Comparison of ENCODE assay signal across 19 cellular contexts in the genomic region with DNA sequence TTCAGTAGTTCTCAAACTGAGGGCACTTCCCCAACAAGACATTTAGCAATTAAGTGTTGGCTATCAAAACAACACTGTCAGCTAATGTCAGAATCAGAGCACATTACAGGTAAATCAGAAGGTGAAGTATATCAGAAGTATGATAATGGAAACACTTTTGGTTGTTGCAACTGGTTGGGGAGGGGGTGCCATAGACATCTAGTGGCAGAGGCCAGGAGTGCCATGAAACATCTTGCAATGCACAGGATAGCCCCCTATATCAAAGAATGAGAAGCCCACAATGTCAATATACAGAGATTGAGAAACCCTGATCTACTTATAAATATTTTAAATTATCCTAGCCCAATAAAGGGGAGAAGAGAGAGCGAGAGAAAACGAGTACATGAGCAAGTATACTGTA. TPM values are rescaled to one million over a fixed set of nuclear protein-coding genes. Genes with fewer than 3 reads are reported as not detected.
DNase-seq lines count a peak whose midpoint lies in the region; ATAC-seq and TF ChIP-seq lines count a peak whose summit lies in the region.
"Had no signal": no experiment of that assay in that cellular context is flagged by ENCODE, and none has a peak within 500 bp of the region (broad histone marks: within the 10 kb centered on the region; RNA-seq: fewer than 3 reads in every experiment).

No MANE protein-coding gene starts in this region.

- H3K27me3 ChIP-seq in SK-N-SH (ENCODE audit: insufficient read depth): no peaks in the 10 kb centered on the region
- no peaks in the 10 kb centered on the region for H3K27me3 ChIP-seq in HCT116 (ENCODE audit: insufficient read depth, low read length)
- no peaks in the 10 kb centered on the region for H3K27me3 ChIP-seq in WERI-Rb-1 (ENCODE audit: insufficient read depth, low read depth, severe bottlenecking)
- H3K27me3 ChIP-seq in MM.1S (replicated peaks; ENCODE audit: insufficient read depth, low read length): no peaks in the 10 kb centered on the region
- H3K27me3 ChIP-seq: BLaER1 treated with 17β-estradiol and CSF1 and Interleukin-3, amounts not matched to agents 10 nM and 100 nM; uterus had no signal

- TF ChIP-seq CTCF in SK-N-SH (IDR thresholded peaks at IDR 0.05): no peak
- peak in 2 of 3 experiments; percentile 18 to 25; a peak in 2 of 6 replicates for TF ChIP-seq CTCF in HCT116 (IDR thresholded peaks at IDR 0.05 in 2 of 3, conservative IDR thresholded peaks at IDR 0.05 in 1 of 3; ENCODE audit: borderline replicate concordance in 1 of 3, insufficient read depth in 1 of 3, low read depth in 2 of 3, low read length in 2 of 3)
- peak; percentile 47; the same call in 1 of the 2 replicates for TF ChIP-seq CTCF in WERI-Rb-1 (IDR thresholded peaks at IDR 0.05; ENCODE audit: low read depth, low read length)
- TF ChIP-seq CTCF in progenitor cell of endocrine pancreas (IDR thresholded peaks at IDR 0.05; ENCODE audit: unreplicated experiment): peak; percentile 29
- no peak for TF ChIP-seq CTCF in MM.1S (IDR thresholded peaks at IDR 0.05; ENCODE audit: low read length)

- H3K27me3 Mint-ChIP-seq in progenitor cell of endocrine pancreas: no peaks in the 10 kb centered on the region
- peaks cover 4% of the 10 kb centered on the region for H3K27me3 Mint-ChIP-seq in activated naive CD8-positive, alpha-beta T cell treated with anti-CD3 and anti-CD28 coated beads for 36 hours

- ATAC-seq in SK-N-SH treated with all-trans-retinoic acid at 6 μM for 48 hours (no peak), HCT116 (no peak), GM19452 (IDR thresholded peaks at IDR 0.05; ENCODE audit: unreplicated experiment) (no peak)
- ATAC-seq: A549; activated CD4-positive, CD25-positive, alpha-beta regulatory T cell treated with anti-CD3 and anti-CD28 coated beads, Interleukin-2, amount 50 U/mL, for 24 hours; naive thymus-derived CD8-positive, alpha-beta T cell had no signal

- H4K20me1 ChIP-seq in SK-N-SH (ENCODE audit: insufficient read depth) (no peaks in the 10 kb centered on the region), HCT116 (ENCODE audit: insufficient read depth) (no peaks in the 10 kb centered on the region), MM.1S (ENCODE audit: insufficient read depth, low read length) (no peaks in the 10 kb centered on the region)
- H4K20me1 ChIP-seq: BLaER1 treated with 17β-estradiol and CSF1 and Interleukin-3, amounts not matched to agents 10 nM and 100 nM had no signal

- DNase-seq in SK-N-SH (peak; percentile 24), HCT116 (ENCODE audit: low read depth, low spot score) (no peak), WERI-Rb-1 (peak; percentile 26), progenitor cell of endocrine pancreas (ENCODE audit: low spot score, unreplicated experiment) (no peak), MM.1S (no peak)
- DNase-seq in activated naive CD8-positive, alpha-beta T cell treated with anti-CD3 and anti-CD28 coated beads for 36 hours: no peak
- DNase-seq: activated naive CD8-positive, alpha-beta T cell treated with anti-CD3 and anti-CD28 coated beads, Interleukin-2, amount 10 ng/mL, durations not matched to agents 7 days and 5 days; mesendoderm; NCI-H1436 treated with DMSO at 0.1 percent for 48 hours; NCI-H2227 treated with DMSO at 0.1 percent for 48 hours; RPMI8226; uterus had no signal

- H3K9me2 ChIP-seq in SK-N-SH (no peaks in the 10 kb centered on the region), HCT116 (ENCODE audit: insufficient read depth) (no peaks in the 10 kb centered on the region), MM.1S (replicated peaks; ENCODE audit: insufficient read depth, low read length) (no peaks in the 10 kb centered on the region)

- no peaks in the 10 kb centered on the region for H3K9me3 ChIP-seq in SK-N-SH
- H3K9me3 ChIP-seq in HCT116 (ENCODE audit: control insufficient read depth in 1 of 2, insufficient read depth in 1 of 2, low read depth in 1 of 2, low read length in 2 of 2): no peaks in the 10 kb centered on the region
- H3K9me3 ChIP-seq in WERI-Rb-1 (ENCODE audit: severe bottlenecking): no peaks in the 10 kb centered on the region
- H3K9me3 ChIP-seq in MM.1S (replicated peaks; ENCODE audit: insufficient read depth, low read length): no peaks in the 10 kb centered on the region
- H3K9me3 ChIP-seq: A549; BLaER1 treated with 17β-estradiol and CSF1 and Interleukin-3, amounts not matched to agents 10 nM and 100 nM; uterus had no signal

- RAD21 ChIA-PET in HCT116 (lab: Charles Lee; ENCODE audit: low non-redundant PET in 1 of 2, low total read pairs in 2 of 2, uncharacterized antibody in 2 of 2, unreplicated experiment in 2 of 2): no interaction called here

- BruUV-seq in HCT116 (replicated peaks; lab: Mats Ljungman, UMichigan): no TSS peak

- H3K27ac ChIP-seq in SK-N-SH (ENCODE audit: low read depth in 2 of 2, low read length in 1 of 2) (no peak overlapping the region), HCT116 (ENCODE audit: low read depth, low read length) (no peak overlapping the region), WERI-Rb-1 (no peak overlapping the region), MM.1S (ENCODE audit: low read length) (no peak overlapping the region)
- H3K27ac ChIP-seq: A549; BLaER1 treated with 17β-estradiol and CSF1 and Interleukin-3, amounts not matched to agents 10 nM and 100 nM; uterus had no signal

- no peak for TF ChIP-seq POLR2A in HCT116 (IDR thresholded peaks at IDR 0.05; ENCODE audit: borderline replicate concordance, extremely low read depth, insufficient read depth, insufficient read length)

- TF ChIP-seq EP300 in SK-N-SH (IDR thresholded peaks at IDR 0.05; ENCODE audit: borderline replicate concordance in 1 of 2, low read depth in 1 of 2, low read length in 1 of 2): no peak

- WGBS in SK-N-SH (ENCODE audit: low lambda C conversion rate): 80% methylated on average over 2 of the region's 2 CpGs

- H3K4me3 ChIP-seq in SK-N-SH (ENCODE audit: low read depth in 2 of 2, low read length in 1 of 2) (no peak overlapping the region), HCT116 (replicated peaks in 1 of 2; ENCODE audit: low read depth in 1 of 2, low read length in 2 of 2) (no peak overlapping the region), WERI-Rb-1 (ENCODE audit: low read depth, low read length) (no peak overlapping the region), MM.1S (ENCODE audit: low read length) (no peak overlapping the region)
- H3K4me3 ChIP-seq: A549; BLaER1 treated with 17β-estradiol and CSF1 and Interleukin-3, amounts not matched to agents 10 nM and 100 nM; uterus had no signal

- CTCF ChIA-PET in SK-N-SH (lab: Yijun Ruan, JAX): interaction anchor here (0.6 kb wide), 1 partner anchor 56 kb away, joined by 3 read pairs; no protein-coding TSS in a partner anchor
- CTCF ChIA-PET in HCT116 (lab: Charles Lee): no interaction called here

- no peaks in the 10 kb centered on the region for H3F3A ChIP-seq in SK-N-SH (replicated peaks; ENCODE audit: insufficient read depth)
- H3F3A ChIP-seq in MM.1S (ENCODE audit: insufficient read depth, low read length): peaks cover 8% of the 10 kb centered on the region

- H3K4me1 ChIP-seq in SK-N-SH (ENCODE audit: control insufficient read depth in 1 of 2, insufficient read depth in 2 of 2, low read depth in 1 of 2, low read length in 1 of 2) (peaks cover 0 to 5% of the 10 kb centered on the region in 2 experiments; a peak in 3 of 4 replicates), HCT116 (ENCODE audit: control insufficient read depth in 1 of 2, insufficient read depth in 2 of 2, low read length in 2 of 2) (peaks cover 9 to 10% of the 10 kb centered on the region in 2 experiments), MM.1S (ENCODE audit: low read length) (peaks cover 6% of the 10 kb centered on the region)

- peaks cover under 1% of the 10 kb centered on the region for H3K36me3 Mint-ChIP-seq in progenitor cell of endocrine pancreas (ENCODE audit: insufficient read depth)
- peaks cover 2% of the 10 kb centered on the region for H3K36me3 Mint-ChIP-seq in activated naive CD8-positive, alpha-beta T cell treated with anti-CD3 and anti-CD28 coated beads for 36 hours

- TF ChIP-seq RAD21 in SK-N-SH (IDR thresholded peaks at IDR 0.05; ENCODE audit: low read length) (peak; percentile 37), HCT116 (IDR thresholded peaks at IDR 0.05; ENCODE audit: low read depth) (peak; percentile 13; the same call in 1 of the 2 replicates)

- no peak overlapping the region for H3K4me3 Mint-ChIP-seq in progenitor cell of endocrine pancreas (ENCODE audit: low read depth)
- no peak overlapping the region for H3K4me3 Mint-ChIP-seq in activated naive CD8-positive, alpha-beta T cell treated with anti-CD3 and anti-CD28 coated beads for 36 hours
- H3K4me3 Mint-ChIP-seq: activated naive CD8-positive, alpha-beta T cell treated with anti-CD3 and anti-CD28 coated beads, Interleukin-2, amount 10 ng/mL, durations not matched to agents 7 days and 5 days; activated T-helper 1 cell treated with anti-CD3 and anti-CD28 coated beads, Interleukin-12 subunit alpha, Interleukin-12 subunit beta, Interleukin-2, Interleukin-4 antibody, amounts not matched to agents 30 ng/mL and 10 ng/mL and 1 ng/mL, durations not matched to agents 14 hours and 24 hours and 36 hours; naive thymus-derived CD8-positive, alpha-beta T cell had no signal

- H3K27ac Mint-ChIP-seq in progenitor cell of endocrine pancreas: no peak overlapping the region
- H3K27ac Mint-ChIP-seq in activated naive CD8-positive, alpha-beta T cell treated with anti-CD3 and anti-CD28 coated beads for 36 hours: no peak overlapping the region
- H3K27ac Mint-ChIP-seq: activated naive CD8-positive, alpha-beta T cell treated with anti-CD3 and anti-CD28 coated beads, Interleukin-2, amount 10 ng/mL, durations not matched to agents 7 days and 5 days; activated T-helper 1 cell treated with anti-CD3 and anti-CD28 coated beads, Interleukin-12 subunit alpha, Interleukin-12 subunit beta, Interleukin-2, Interleukin-4 antibody, amounts not matched to agents 30 ng/mL and 10 ng/mL and 1 ng/mL, durations not matched to agents 14 hours and 24 hours and 36 hours; naive thymus-derived CD8-positive, alpha-beta T cell had no signal

- intact Hi-C loops in HCT116 (cut with micrococcal nuclease): no loop called here

- no peaks in the 10 kb centered on the region for H3K36me3 ChIP-seq in SK-N-SH (replicated peaks in 1 of 2; ENCODE audit: control insufficient read depth in 1 of 2, insufficient read depth in 2 of 2, low read length in 1 of 2)
- no peaks in the 10 kb centered on the region for H3K36me3 ChIP-seq in HCT116 (ENCODE audit: control insufficient read depth in 1 of 2, insufficient read depth in 2 of 2, low read length in 2 of 2)
- no peaks in the 10 kb centered on the region for H3K36me3 ChIP-seq in WERI-Rb-1
- no peaks in the 10 kb centered on the region for H3K36me3 ChIP-seq in MM.1S (replicated peaks; ENCODE audit: insufficient read depth, low read length)
- H3K36me3 ChIP-seq: BLaER1 treated with 17β-estradiol and CSF1 and Interleukin-3, amounts not matched to agents 10 nM and 100 nM; uterus had no signal

- H3K4me2 ChIP-seq in SK-N-SH: no peak overlapping the region
- H3K4me2 ChIP-seq in HCT116 (ENCODE audit: low read length): no peak overlapping the region
- H3K4me2 ChIP-seq in MM.1S (ENCODE audit: low read depth, low read length): no peak overlapping the region
- H3K4me2 ChIP-seq: A549; BLaER1 treated with 17β-estradiol and CSF1 and Interleukin-3, amounts not matched to agents 10 nM and 100 nM had no signal

- no peak overlapping the region for H2AFZ ChIP-seq in SK-N-SH (ENCODE audit: low read depth)
- no peak overlapping the region for H2AFZ ChIP-seq in HCT116 (ENCODE audit: low read depth, low read length, poor library complexity, severe bottlenecking)
- H2AFZ ChIP-seq in MM.1S (ENCODE audit: low read length): no peak overlapping the region

- H3K9me3 Mint-ChIP-seq in progenitor cell of endocrine pancreas (ENCODE audit: low read depth): no peaks in the 10 kb centered on the region
- H3K9me3 Mint-ChIP-seq in activated naive CD8-positive, alpha-beta T cell treated with anti-CD3 and anti-CD28 coated beads for 36 hours: no peaks in the 10 kb centered on the region
- H3K9me3 Mint-ChIP-seq: activated naive CD8-positive, alpha-beta T cell treated with anti-CD3 and anti-CD28 coated beads, Interleukin-2, amount 10 ng/mL, durations not matched to agents 7 days and 5 days; activated T-helper 1 cell treated with anti-CD3 and anti-CD28 coated beads, Interleukin-12 subunit alpha, Interleukin-12 subunit beta, Interleukin-2, Interleukin-4 antibody, amounts not matched to agents 30 ng/mL and 10 ng/mL and 1 ng/mL, durations not matched to agents 14 hours and 24 hours and 36 hours; naive thymus-derived CD8-positive, alpha-beta T cell had no signal

- H3K9ac ChIP-seq in SK-N-SH: no peak overlapping the region
- no peak overlapping the region for H3K9ac ChIP-seq in HCT116 (ENCODE audit: low read length)
- H3K9ac ChIP-seq in MM.1S (ENCODE audit: low read length): no peak overlapping the region
- H3K9ac ChIP-seq: BLaER1 treated with 17β-estradiol and CSF1 and Interleukin-3, amounts not matched to agents 10 nM and 100 nM had no signal

- H3K79me2 ChIP-seq in SK-N-SH (ENCODE audit: insufficient read depth) (no peaks in the 10 kb centered on the region), HCT116 (ENCODE audit: insufficient read depth, low read length) (peaks cover under 1% of the 10 kb centered on the region; the same call in 1 of the 2 replicates), MM.1S (ENCODE audit: low read length) (peaks cover under 1% of the 10 kb centered on the region; the same call in 1 of the 2 replicates)

- POLR2A ChIA-PET in SK-N-SH (lab: Yijun Ruan, JAX) (no interaction called here), HCT116 (lab: Charles Lee) (no interaction called here)

- H3K4me1 Mint-ChIP-seq in progenitor cell of endocrine pancreas (ENCODE audit: low read depth): peaks cover 5% of the 10 kb centered on the region
- peaks cover 8% of the 10 kb centered on the region for H3K4me1 Mint-ChIP-seq in activated naive CD8-positive, alpha-beta T cell treated with anti-CD3 and anti-CD28 coated beads for 36 hours

RNA-seq across cellular contexts. Expression of gene XPO1, which starts 4.9 kb away (rescaled TPM):
- 61.0 and 73.3 TPM in 2 replicates for polyA plus RNA-seq in SK-N-SH (2012; rRNA removed)
- polyA plus RNA-seq in SK-N-SH (2012; cell fraction: cytosol; rRNA removed): 63.0 and 66.3 TPM in 2 replicates
- 70.3 and 179 TPM in 2 replicates for polyA plus RNA-seq in SK-N-SH (2012; cell fraction: nucleus; rRNA removed)
- total RNA-seq in HCT116 (2021; ENCODE audit: unreplicated experiment) (184 TPM), progenitor cell of endocrine pancreas (224 and 236 TPM in 2 replicates)
- 43.6 and 63.2 TPM in 2 replicates for polyA plus RNA-seq in HCT116 (2012)
- 100 to 1,000 TPM; 232 to 237 TPM for total RNA-seq in activated naive CD8-positive, alpha-beta T cell treated with anti-CD3 and anti-CD28 coated beads for 36 hours

Comparison
In these comparisons a context has a peak if more than half of its experiments do, and no peak if none do; other contexts are left out.
1. DNase-seq: peak in SK-N-SH (single experiment) and WERI-Rb-1 (single experiment); none in HCT116 (single experiment), progenitor cell of endocrine pancreas (single experiment), MM.1S (single experiment) and activated naive CD8-positive, alpha-beta T cell treated with anti-CD3 and anti-CD28 coated beads for 36 hours (single experiment).
2. CTCF ChIP-seq: peak in HCT116 (2 of 3), WERI-Rb-1 (single experiment) and progenitor cell of endocrine pancreas (single experiment); none in SK-N-SH (single experiment) and MM.1S (single experiment).